In genomic region chr19:19663292-19664120, GRCh38 we compare ENCODE assay signal across 8 cellular contexts. TPM values are rescaled to one million over a fixed set of nuclear protein-coding genes. Genes with fewer than 3 reads are reported as not detected.
DNase-seq lines count a peak whose midpoint lies in the region; ATAC-seq and TF ChIP-seq lines count a peak whose summit lies in the region.

Gene ATP13A1 (minus strand): TSS chr19:19663676. CDS start chr19:19663666, 10 bp downstream.

- TF ChIP-seq CTCF in right atrium auricular region (IDR thresholded peaks at IDR 0.05) (peak in 1 of 2 donors; percentile 38), uterus (IDR thresholded peaks at IDR 0.05) (peak in 3 of 4 experiments; percentile 17 to 20 (median 18))

- intact Hi-C loops in uterus (cut with DNase I; ENCODE audit: low total_unique reads): no loop called here

- DNase-seq in NCI-H187 (lab: John Stamatoyannopoulos, UW) (peak; percentile 65 to 85), T-helper 2 cell (peak; percentile 83 to 99 (median 93)), right atrium auricular region (ENCODE audit: low spot score) (peak; percentile 97), pulmonary artery endothelial cell (ENCODE audit: low read depth, low spot score) (peak; percentile 89), uterus (peak; percentile 96)

- H3K27ac ChIP-seq in angular gyrus (ENCODE audit: low read depth, low read length): peak within 1 kb of the TSS; percentile 98
- peak within 1 kb of the TSS; percentile 92 to 95 for H3K27ac ChIP-seq in right atrium auricular region
- peak within 1 kb of the TSS; percentile 92 to 98 for H3K27ac ChIP-seq in uterus

- peaks cover 17% of the 10 kb centered on the region for H3K36me3 ChIP-seq in right atrium auricular region
- no peaks in the 10 kb centered on the region for H3K36me3 ChIP-seq in uterus

- H3K4me1 ChIP-seq in right atrium auricular region (peaks cover 0 to 27% of the 10 kb centered on the region in 2 donors), uterus (peaks cover 0 to 8% of the 10 kb centered on the region in 2 donors)

- H3K27me3 ChIP-seq in right atrium auricular region (no peaks in the 10 kb centered on the region), uterus (no peaks in the 10 kb centered on the region)

- H3K9me3 ChIP-seq in right atrium auricular region (no peaks in the 10 kb centered on the region), uterus (no peaks in the 10 kb centered on the region)

- ATAC-seq in GM18499 (IDR thresholded peaks at IDR 0.05; ENCODE audit: insufficient read depth, unreplicated experiment): peak; percentile 48
- ATAC-seq in HG02943 (IDR thresholded peaks at IDR 0.05; ENCODE audit: low read depth, unreplicated experiment): peak; percentile 73

- H3K4me3 ChIP-seq in right atrium auricular region: peak within 1 kb of the TSS; percentile 83 to 98
- peak within 1 kb of the TSS; percentile 88 to 96 for H3K4me3 ChIP-seq in uterus

- TF ChIP-seq POLR2A in uterus (IDR thresholded peaks at IDR 0.05): peak; percentile 27 to 51

RNA-seq across cellular contexts. Expression of gene ATP13A1, which starts in this region (rescaled TPM):
- total RNA-seq in right atrium auricular region: 10 to 100 TPM; 23.6 to 62.1 TPM
- total RNA-seq in pulmonary artery endothelial cell: 21.9 and 26.6 TPM in 2 replicates
- 100 to 1,000 TPM in 1 of 4 donors, 10 to 100 TPM in 3; 17.4 to 130 (median 56.9) TPM for total RNA-seq in uterus

Comparison
In these comparisons a context has a peak if more than half of its experiments do, and no peak if none do; other contexts are left out.
1. Peak in every context shown above with its lines: DNase-seq, ATAC-seq, H3K4me3 ChIP-seq and H3K27ac ChIP-seq.